23 cellular contexts compared by ENCODE assay signal in genomic region chr10:88023676-88024075, GRCh38.
DNase-seq lines count a peak whose midpoint lies in the region; ATAC-seq, FAIRE-seq and TF ChIP-seq lines count a peak whose summit lies in the region.
"Had no signal": no experiment of that assay in that cellular context is flagged by ENCODE, and none has a peak within 500 bp of the region (broad histone marks: within the 10 kb centered on the region; RNA-seq: fewer than 3 reads in every experiment).

No MANE protein-coding gene starts in this region.

- no peak for DNase-seq in GM12891 (ENCODE audit: insufficient read length, low spot score)
- peak; percentile 8 for DNase-seq in kidney tubule cell (ENCODE audit: low spot score)
- DNase-seq in OCI-M1 (lab: John Stamatoyannopoulos, UW): no peak
- DNase-seq in heart left ventricle: no peak
- DNase-seq in stimulated activated naive CD4-positive, alpha-beta T cell (lab: John Stamatoyannopoulos, UW): no peak
- DNase-seq: 8988T; ACHN; BE2C; C1 segment of cervical spinal cord; CD4-positive, alpha-beta memory T cell; CD4-positive, CD25-positive, alpha-beta regulatory T cell; CD8-positive, alpha-beta memory T cell; COR-L47; DMS 273 treated with DMSO at 0.1 percent for 48 hours; DMS153; DMS53; DMS79; DND-41; GF-D8 had no signal

- H3K36me3 ChIP-seq in heart left ventricle: no peaks in the 10 kb centered on the region
- H3K36me3 ChIP-seq: BE2C, BLaER1 had no signal

- TF ChIP-seq CTCF in heart left ventricle (IDR thresholded peaks at IDR 0.05): no peak

- H3K9me3 ChIP-seq in heart left ventricle: peaks cover 0 to 2% (median 0%) of the 10 kb centered on the region in 12 donors
- H3K9me3 ChIP-seq: BE2C, BLaER1 had no signal

- peak; percentile 50 for FAIRE-seq in GM12891 (lab: Jason Lieb, UNC)
- FAIRE-seq: A204.1, G401.6, GM18507 had no signal

- no peak for ATAC-seq in heart left ventricle

- 78 to 100% (median 85%) methylated on average over 1 of the region's 1 CpG for WGBS in heart left ventricle, 4 donors

- H3K4me1 ChIP-seq in heart left ventricle: peaks cover 0 to 14% (median 0%) of the 10 kb centered on the region in 12 donors
- H3K4me1 ChIP-seq: BE2C had no signal

- no peaks in the 10 kb centered on the region for H3K27me3 ChIP-seq in heart left ventricle
- H3K27me3 ChIP-seq: BE2C, BLaER1 had no signal

- intact Hi-C loops in heart left ventricle (cut with DNase I): no loop called here

- TF ChIP-seq POLR2A in GM12891 (IDR thresholded peaks at IDR 0.05; ENCODE audit: low read depth, low read length): no peak
- no peak for TF ChIP-seq POLR2A in heart left ventricle (IDR thresholded peaks at IDR 0.05)

- H3K4me3 ChIP-seq in heart left ventricle: no peak overlapping the region
- H3K4me3 ChIP-seq: BLaER1 had no signal

- H3K27ac ChIP-seq in heart left ventricle: no peak overlapping the region

TF ChIP-seq in GM12891, 5 proteins besides CTCF, POLR2A, EP300 and RAD21:
- TF ChIP-seq PAX5 (IDR thresholded peaks at IDR 0.05; ENCODE audit: insufficient read depth, low read length, severe bottlenecking): no peak
TF ChIP-seq in GM12891: peak in this region for 0.
